7 cellular contexts compared by ENCODE assay signal in genomic region chr5:68433921-68434879, GRCh38.
A peak's percentile ranks its signal among the peaks of the same experiment; 100 is the strongest.
DNase-seq lines count a peak whose midpoint lies in the region; ATAC-seq and TF ChIP-seq lines count a peak whose summit lies in the region.

No MANE protein-coding gene starts in this region.

- no peak overlapping the region for H3K4me3 ChIP-seq in SK-N-SH (ENCODE audit: low read depth in 2 of 2, low read length in 1 of 2)

- TF ChIP-seq CTCF in SK-N-SH (IDR thresholded peaks at IDR 0.05): no peak

- H3K9ac ChIP-seq in SK-N-SH: no peak overlapping the region; the same call in 1 of the 2 replicates

- WGBS in SK-N-SH (ENCODE audit: low lambda C conversion rate): 47% methylated on average over 22 of the region's 27 CpGs

- CTCF ChIA-PET in SK-N-SH (lab: Yijun Ruan, JAX): no interaction called here

- H3K4me2 ChIP-seq in SK-N-SH: 0 out of 2 replicates have a peak overlapping the region, but pooled peaks have one; percentile 2

- no peaks in the 10 kb centered on the region for H4K20me1 ChIP-seq in SK-N-SH (ENCODE audit: insufficient read depth)

- no peak for TF ChIP-seq RAD21 in SK-N-SH (IDR thresholded peaks at IDR 0.05; ENCODE audit: low read length)

- H3F3A ChIP-seq in SK-N-SH (replicated peaks; ENCODE audit: insufficient read depth): peaks cover 4% of the 10 kb centered on the region

- H3K9me2 ChIP-seq in SK-N-SH: no peaks in the 10 kb centered on the region

- peaks cover 0 to 31% of the 10 kb centered on the region in 2 experiments; a peak in 2 of 4 replicates for H3K4me1 ChIP-seq in SK-N-SH (ENCODE audit: control insufficient read depth in 1 of 2, insufficient read depth in 2 of 2, low read depth in 1 of 2, low read length in 1 of 2)

- no peaks in the 10 kb centered on the region for H3K9me3 ChIP-seq in SK-N-SH

- ATAC-seq in GM19023 (IDR thresholded peaks at IDR 0.05; ENCODE audit: unreplicated experiment) (peak; percentile 96), HG03135 (IDR thresholded peaks at IDR 0.05; ENCODE audit: unreplicated experiment) (peak; percentile 98)
- ATAC-seq in activated naive CD4-positive, alpha-beta T cell treated with anti-CD3 and anti-CD28 coated beads, Interleukin-2, amount 50 U/mL, for 72 hours: peak; percentile 94 to 95

- POLR2A ChIA-PET in SK-N-SH (lab: Yijun Ruan, JAX): no interaction called here

- peak overlapping the region; percentile 13 to 78 for H3K27ac Mint-ChIP-seq in activated naive CD4-positive, alpha-beta T cell treated with anti-CD3 and anti-CD28 coated beads, Interleukin-2, amount 50 U/mL, for 72 hours

- no peaks in the 10 kb centered on the region for H3K36me3 ChIP-seq in SK-N-SH (replicated peaks in 1 of 2; ENCODE audit: control insufficient read depth in 1 of 2, insufficient read depth in 2 of 2, low read length in 1 of 2)

- H3K36me3 Mint-ChIP-seq in activated naive CD4-positive, alpha-beta T cell treated with anti-CD3 and anti-CD28 coated beads, Interleukin-2, amount 50 U/mL, for 72 hours: peaks cover 0 to 4% of the 10 kb centered on the region in 2 donors

- no peaks in the 10 kb centered on the region for H3K27me3 ChIP-seq in SK-N-SH (ENCODE audit: insufficient read depth)

- peaks cover 0 to 4% of the 10 kb centered on the region in 2 donors for H3K9me3 Mint-ChIP-seq in activated naive CD4-positive, alpha-beta T cell treated with anti-CD3 and anti-CD28 coated beads, Interleukin-2, amount 50 U/mL, for 72 hours

- H3K27ac ChIP-seq in SK-N-SH (ENCODE audit: low read depth in 2 of 2, low read length in 1 of 2): peak overlapping the region in 1 of 2 experiments; percentile 47; a peak in 3 of 4 replicates

- peak overlapping the region; percentile 75 for H2AFZ ChIP-seq in SK-N-SH (ENCODE audit: low read depth)

- intact Hi-C loops in cardiac septum (cut with DNase I): loop anchor here (1.0 to 5.0 kb wide), 2 partner anchors 97 to 146 kb away; no protein-coding TSS in a partner anchor

- TF ChIP-seq EP300 in SK-N-SH (IDR thresholded peaks at IDR 0.05; ENCODE audit: borderline replicate concordance in 1 of 2, low read depth in 1 of 2, low read length in 1 of 2): no peak

- no peak for DNase-seq in SK-N-SH
- peak; percentile 87 to 98 for DNase-seq in activated naive CD4-positive, alpha-beta T cell treated with anti-CD3 and anti-CD28 coated beads, Interleukin-2, amount 50 U/mL, for 72 hours (ENCODE audit: low spot score in 2 of 2)
- DNase-seq in cardiac septum (ENCODE audit: low spot score): peak; percentile 96
- DNase-seq in putamen (ENCODE audit: low spot score): peak; percentile 60
- DNase-seq in ureter (ENCODE audit: low spot score): peak; percentile 91

- no peaks in the 10 kb centered on the region for H3K79me2 ChIP-seq in SK-N-SH (ENCODE audit: insufficient read depth)

TF ChIP-seq in SK-N-SH, 30 proteins besides CTCF, POLR2A, EP300 and RAD21:
- TF ChIP-seq FOSL2 (IDR thresholded peaks at IDR 0.05; ENCODE audit: borderline replicate concordance, low read depth) (peak; percentile 57; the same call in 1 of the 2 replicates), MEF2A (IDR thresholded peaks at IDR 0.05; ENCODE audit: borderline replicate concordance, low read depth) (no peak), JUND (IDR thresholded peaks at IDR 0.05) (peak; percentile 44), TCF12 (IDR thresholded peaks at IDR 0.05) (peak; percentile 41; the same call in 1 of the 2 replicates), GATA2 (CRISPR knock-in tag; IDR thresholded peaks at IDR 0.05) (no peak), MAX (IDR thresholded peaks at IDR 0.05; ENCODE audit: low read depth) (peak; percentile 82), TEAD4 (IDR thresholded peaks at IDR 0.05; ENCODE audit: borderline replicate concordance, insufficient read depth) (0 out of 2 replicates have a peak, but pooled peaks have one; percentile 17)
